ENCODE assay signal across 8 cellular contexts in genomic region chr1:234613128-234613875, GRCh38. TPM values are rescaled to one million over a fixed set of nuclear protein-coding genes. Genes with fewer than 3 reads are reported as not detected.
DNase-seq lines count a peak whose midpoint lies in the region; ATAC-seq and TF ChIP-seq lines count a peak whose summit lies in the region.

No MANE protein-coding gene starts in this region.

- no peak for ATAC-seq in HG02571 (IDR thresholded peaks at IDR 0.05; ENCODE audit: unreplicated experiment)
- no peak for ATAC-seq in HG03108 (IDR thresholded peaks at IDR 0.05; ENCODE audit: unreplicated experiment)

- no peaks in the 10 kb centered on the region for H3K9me3 Mint-ChIP-seq in HFFc6
- no peaks in the 10 kb centered on the region for H3K9me3 Mint-ChIP-seq in neural crest cell

- H3K4me1 Mint-ChIP-seq in HFFc6 (ENCODE audit: low read depth), result peaks cover 58% of the 10 kb centered on the region
- peaks cover 52% of the 10 kb centered on the region for H3K4me1 Mint-ChIP-seq in neural crest cell

- peaks cover 1% of the 10 kb centered on the region for H3K36me3 Mint-ChIP-seq in HFFc6 (ENCODE audit: low read depth)
- no peaks in the 10 kb centered on the region for H3K36me3 Mint-ChIP-seq in neural crest cell (ENCODE audit: low read depth)

- DNase-seq in AML-193 (lab: John Stamatoyannopoulos, UW) (peak; percentile 81 to 85), HFFc6 (no peak), SIG-M5 (lab: John Stamatoyannopoulos, UW) (peak; percentile 71), dorsolateral prefrontal cortex (no peak), neural crest cell (ENCODE audit: low read depth, low spot score) (no peak), foreskin melanocyte (no peak)

- H3K27ac ChIP-seq in dorsolateral prefrontal cortex, result peak overlapping the region; percentile 94 to 100 (median 99)

- H3K27me3 ChIP-seq in dorsolateral prefrontal cortex, result no peaks in the 10 kb centered on the region

- H3K27ac Mint-ChIP-seq in HFFc6, result peak overlapping the region; percentile 99
- H3K27ac Mint-ChIP-seq in neural crest cell (ENCODE audit: unreplicated experiment), result no peak overlapping the region

- H3K27me3 Mint-ChIP-seq in HFFc6 (ENCODE audit: insufficient read depth) (peaks cover 4% of the 10 kb centered on the region), neural crest cell (ENCODE audit: low read depth) (peaks cover 3% of the 10 kb centered on the region)

- peak overlapping the region; percentile 86 for H3K4me3 Mint-ChIP-seq in HFFc6
- H3K4me3 Mint-ChIP-seq in neural crest cell, result peak overlapping the region; percentile 92

- H3K4me3 ChIP-seq in dorsolateral prefrontal cortex, result peak overlapping the region; percentile 2 to 89 (median 51)

- no peak for TF ChIP-seq CTCF in HFFc6 (IDR thresholded peaks at IDR 0.05)
- TF ChIP-seq CTCF in dorsolateral prefrontal cortex (IDR thresholded peaks at IDR 0.05 in 54 of 56, conservative IDR thresholded peaks at IDR 0.05 in 2 of 56; ENCODE audit: low read depth in 1 of 56, partially characterized antibody in 56 of 56), result no peak
- no peak for TF ChIP-seq CTCF in neural crest cell (conservative IDR thresholded peaks at IDR 0.05)

- intact Hi-C loops in dorsolateral prefrontal cortex (cut with DNase I), result loop anchor here (2.0 to 5.0 kb wide), 4 partner anchors 63 to 364 kb away; no protein-coding TSS in a partner anchor

RNA-seq across cellular contexts. Expression of gene IRF2BP2, which starts 3.3 kb away (rescaled TPM):
- 10 to 100 TPM; 58.6 to 87.1 (median 73.2) TPM for total RNA-seq in HFFc6 (2021; fragmentation: NEBNext Ultra II Directional; extraction: Animal tissue kit (Norgen Biotek cat#: 25700))
- total RNA-seq in dorsolateral prefrontal cortex (100 to 1,000 TPM in 54 of 120 experiments, 10 to 100 TPM in 66; 60.9 to 188 (median 96.3) TPM), neural crest cell (55.6 and 59.9 TPM in 2 replicates)

Comparison
In these comparisons a context has a peak if more than half of its experiments do, and no peak if none do; other contexts are left out.
1. DNase-seq: peak in AML-193 (2 of 2) and SIG-M5 (single experiment); none in HFFc6 (single experiment), dorsolateral prefrontal cortex (0 of 10), neural crest cell (single experiment) and foreskin melanocyte (single experiment).